Comparison of ENCODE assay signal across 8 cellular contexts in the genomic region with DNA sequence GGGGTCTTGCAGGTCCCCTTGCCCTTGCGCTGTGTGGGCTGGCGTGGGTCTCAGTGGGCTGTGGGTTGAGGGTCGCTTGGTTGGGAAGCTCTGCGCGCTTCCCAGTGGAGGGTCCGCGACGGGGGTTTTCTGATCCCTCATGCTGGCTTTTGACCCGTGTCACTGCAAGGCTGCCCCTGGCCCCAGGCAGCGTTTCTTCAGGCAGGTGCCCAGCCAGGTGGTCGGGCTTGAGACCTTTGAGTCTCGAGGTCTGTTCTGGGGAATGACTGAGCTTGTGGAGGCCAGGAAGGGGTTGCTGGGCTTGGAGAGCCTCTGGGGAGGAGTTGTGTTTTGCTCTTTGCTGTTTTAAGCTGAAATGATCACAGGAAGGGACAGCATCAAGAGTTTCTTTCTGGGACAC. TPM values are rescaled to one million over a fixed set of nuclear protein-coding genes. Genes with fewer than 3 reads are reported as not detected.
DNase-seq lines count a peak whose midpoint lies in the region; ATAC-seq and TF ChIP-seq lines count a peak whose summit lies in the region.

No MANE protein-coding gene starts in this region.

- peaks cover 8% of the 10 kb centered on the region for H3F3A ChIP-seq in smooth muscle cell (ENCODE audit: low read depth)

- no peaks in the 10 kb centered on the region for H3K27me3 ChIP-seq in HL-60 (ENCODE audit: insufficient read depth, poor library complexity, severe bottlenecking)
- no peaks in the 10 kb centered on the region for H3K27me3 ChIP-seq in ascending aorta
- H3K27me3 ChIP-seq in iPS-15b (ENCODE audit: control insufficient read depth, insufficient read depth, low read length): no peaks in the 10 kb centered on the region
- no peaks in the 10 kb centered on the region for H3K27me3 ChIP-seq in smooth muscle cell (ENCODE audit: low read depth)

- H3K9ac ChIP-seq in iPS-15b (ENCODE audit: low read depth, low read length) (peak overlapping the region; percentile 65), smooth muscle cell (ENCODE audit: low read depth) (peak overlapping the region; percentile 50)

- peaks cover 99% of the 10 kb centered on the region for H4K20me1 ChIP-seq in smooth muscle cell (ENCODE audit: low read depth)

- TF ChIP-seq CTCF in HL-60 (IDR thresholded peaks at IDR 0.05; ENCODE audit: insufficient read depth, low read length): no peak
- TF ChIP-seq CTCF in ascending aorta (IDR thresholded peaks at IDR 0.05): no peak
- TF ChIP-seq CTCF in smooth muscle cell (IDR thresholded peaks at IDR 0.05; ENCODE audit: borderline replicate concordance, insufficient read depth, poor library complexity, severe bottlenecking): no peak

- H3K79me2 ChIP-seq in smooth muscle cell (ENCODE audit: low read depth): peaks cover 99% of the 10 kb centered on the region

- H3K9me3 ChIP-seq in ascending aorta (no peaks in the 10 kb centered on the region), iPS-15b (ENCODE audit: control insufficient read depth, insufficient read depth, low read length) (no peaks in the 10 kb centered on the region), smooth muscle cell (replicated peaks; ENCODE audit: low read depth) (no peaks in the 10 kb centered on the region)

- H3K4me1 ChIP-seq in ascending aorta (peaks cover 48 to 59% of the 10 kb centered on the region in 2 donors), iPS-15b (ENCODE audit: control insufficient read depth, insufficient read depth, low read length) (peaks cover 6% of the 10 kb centered on the region), smooth muscle cell (ENCODE audit: low read depth) (peaks cover 48% of the 10 kb centered on the region)

- no peak overlapping the region for H2AFZ ChIP-seq in smooth muscle cell (ENCODE audit: low read depth)

- H3K27ac ChIP-seq in HL-60 (replicated peaks) (peak overlapping the region; percentile 78), ascending aorta (peak overlapping the region; percentile 85 to 93), smooth muscle cell (ENCODE audit: low read depth) (peak overlapping the region; percentile 84)

- DNase-seq in HL-60 (ENCODE audit: low read depth in 1 of 2, low spot score in 1 of 2) (no peak), ascending aorta (ENCODE audit: low spot score in 2 of 2) (peak in 1 of 2 donors; percentile 64), smooth muscle cell (lab: John Stamatoyannopoulos, UW; ENCODE audit: unreplicated experiment) (no peak), NCI-H2171 (lab: John Stamatoyannopoulos, UW) (no peak), NCI-H526 (lab: John Stamatoyannopoulos, UW) (no peak), AG08396 (ENCODE audit: low spot score) (no peak)

- no peak for ATAC-seq in HG03097 (IDR thresholded peaks at IDR 0.05; ENCODE audit: low FRiP score, unreplicated experiment)

- H3K4me2 ChIP-seq in smooth muscle cell: peak overlapping the region; percentile 98

- H3K4me3 ChIP-seq in HL-60 (replicated peaks; ENCODE audit: insufficient read depth, low read length): peak overlapping the region; percentile 67
- H3K4me3 ChIP-seq in ascending aorta: peak overlapping the region; percentile 78 to 85
- no peak overlapping the region for H3K4me3 ChIP-seq in iPS-15b (ENCODE audit: low read depth, low read length)
- H3K4me3 ChIP-seq in smooth muscle cell: no peak overlapping the region

- no peaks in the 10 kb centered on the region for H3K36me3 ChIP-seq in ascending aorta
- peaks cover 12% of the 10 kb centered on the region for H3K36me3 ChIP-seq in iPS-15b (ENCODE audit: control insufficient read depth, insufficient read depth, low read length)
- H3K36me3 ChIP-seq in smooth muscle cell (ENCODE audit: low read depth): no peaks in the 10 kb centered on the region

- intact Hi-C loops in ascending aorta (cut with DNase I): loop anchor here (5.0 kb wide), 1 partner anchor 44 kb away; no protein-coding TSS in a partner anchor

- WGBS in smooth muscle cell (ENCODE audit: low lambda C conversion rate): 77% methylated on average over 12 of the region's 12 CpGs

RNA-seq across cellular contexts. Expression of a gene that starts 5.3 kb away (rescaled TPM):
- 139 TPM for total RNA-seq in ascending aorta
- total RNA-seq in smooth muscle cell: 14.4 and 19.6 TPM in 2 replicates
- 4.2 and 6.8 TPM in 2 replicates for polyA plus RNA-seq in smooth muscle cell

RNA-seq across cellular contexts. Expression of a gene that starts 38.9 kb away (rescaled TPM):
- total RNA-seq in ascending aorta (38.3 TPM), smooth muscle cell (33.1 and 39.8 TPM in 2 replicates)
- 152 and 162 TPM in 2 replicates for polyA plus RNA-seq in smooth muscle cell

Comparison
In these comparisons a context has a peak if more than half of its experiments do, and no peak if none do; other contexts are left out.
1. H3K4me3 ChIP-seq: peak in HL-60 (single experiment) and ascending aorta (2 of 2); none in iPS-15b (single experiment) and smooth muscle cell (single experiment).
2. Peak in every context shown above with its lines, with median percentiles within 50 percentile points of each other: H3K27ac ChIP-seq.